In the genomic region with DNA sequence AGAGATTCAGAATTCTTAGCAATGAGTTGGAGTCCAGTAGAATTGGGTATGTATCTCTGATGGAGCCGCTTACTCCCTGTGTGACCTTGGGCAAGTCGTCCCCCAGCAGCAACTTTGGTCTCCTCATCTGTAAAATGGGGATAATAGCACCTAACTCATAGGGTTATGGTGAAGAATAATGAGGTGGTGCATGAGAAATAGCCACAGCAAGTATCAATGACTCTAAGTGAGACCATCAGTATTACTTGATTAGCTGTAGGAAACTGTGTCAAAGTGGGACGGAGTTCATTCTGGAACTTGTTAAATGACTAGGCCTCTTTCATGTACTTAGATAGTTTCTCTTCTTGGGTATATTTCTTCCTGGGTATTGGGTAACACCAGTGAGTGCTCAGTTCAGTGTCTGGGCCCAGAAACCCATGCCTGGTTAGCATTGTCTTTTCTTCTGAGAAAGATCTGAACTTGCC, we compare ENCODE assay signal across 12 cellular contexts. TPM values are rescaled to one million over a fixed set of nuclear protein-coding genes. Genes with fewer than 3 reads are reported as not detected.
DNase-seq lines count a peak whose midpoint lies in the region; ATAC-seq and TF ChIP-seq lines count a peak whose summit lies in the region.
"Had no signal": no experiment of that assay in that cellular context is flagged by ENCODE, and none has a peak within 500 bp of the region (broad histone marks: within the 10 kb centered on the region; RNA-seq: fewer than 3 reads in every experiment).

No MANE protein-coding gene starts in this region.

- peaks cover 66% of the 10 kb centered on the region for H3K4me1 Mint-ChIP-seq in activated naive CD8-positive, alpha-beta T cell treated with anti-CD3 and anti-CD28 coated beads, Interleukin-2, amount 10 ng/mL, durations not matched to agents 7 days and 5 days

- ATAC-seq in GM18517 (IDR thresholded peaks at IDR 0.05; ENCODE audit: unreplicated experiment) (peak; percentile 68), GM21447 (IDR thresholded peaks at IDR 0.05; ENCODE audit: unreplicated experiment) (peak; percentile 71), HG03439 (IDR thresholded peaks at IDR 0.05; ENCODE audit: unreplicated experiment) (peak; percentile 73), psoas muscle (no peak)
- ATAC-seq in activated naive CD8-positive, alpha-beta T cell treated with anti-CD3 and anti-CD28 coated beads, Interleukin-2, amount 10 ng/mL, durations not matched to agents 7 days and 5 days (ENCODE audit: low read depth): peak; percentile 89

- DNase-seq in activated naive CD8-positive, alpha-beta T cell treated with anti-CD3 and anti-CD28 coated beads, Interleukin-2, amount 10 ng/mL, durations not matched to agents 7 days and 5 days: no peak
- no peak for DNase-seq in psoas muscle
- no peak for DNase-seq in cortex of kidney (lab: John Stamatoyannopoulos, UW)
- no peak for DNase-seq in posterior cingulate gyrus
- no peak for DNase-seq in foreskin melanocyte
- DNase-seq: hypothalamus, SJCRH30, stomach had no signal

- no peaks in the 10 kb centered on the region for H3K4me1 ChIP-seq in psoas muscle
- H3K4me1 ChIP-seq: parathyroid adenoma, SJCRH30 had no signal

- POLR2A ChIA-PET in activated naive CD8-positive, alpha-beta T cell treated with anti-CD3 and anti-CD28 coated beads, Interleukin-2, amount 10 ng/mL, durations not matched to agents 7 days and 5 days (lab: Charles Lee): interaction anchor here (0.6 to 1.3 kb wide), 3 partner anchors 17 to 86 kb away, joined by 3 to 7 read pairs (median 3); no protein-coding TSS in a partner anchor

- H3K36me3 ChIP-seq in psoas muscle (ENCODE audit: insufficient read depth in 1 of 2, low read depth in 1 of 2): no peaks in the 10 kb centered on the region
- H3K36me3 ChIP-seq: SJCRH30, stomach had no signal

- WGBS in psoas muscle, 3 donors: 85 to 90% (median 90%) methylated on average over 3 of the region's 3 CpGs

- no peaks in the 10 kb centered on the region for H3K27me3 Mint-ChIP-seq in activated naive CD8-positive, alpha-beta T cell treated with anti-CD3 and anti-CD28 coated beads, Interleukin-2, amount 10 ng/mL, durations not matched to agents 7 days and 5 days

- no peaks in the 10 kb centered on the region for H3K9me3 ChIP-seq in psoas muscle
- H3K9me3 ChIP-seq: SJCRH30, stomach had no signal

- intact Hi-C loops in psoas muscle (cut with DNase I) (no loop called here), posterior cingulate gyrus (cut with DNase I) (no loop called here)

- H3K27me3 ChIP-seq in psoas muscle (ENCODE audit: insufficient read depth in 3 of 3, low read length in 2 of 3): peaks cover 0 to 11% (median under 1%) of the 10 kb centered on the region in 3 donors
- H3K27me3 ChIP-seq: SJCRH30 had no signal

- H3K4me3 ChIP-seq in psoas muscle: no peak overlapping the region
- H3K4me3 ChIP-seq: SJCRH30, stomach had no signal

- peak overlapping the region; percentile 81 for H3K27ac Mint-ChIP-seq in activated naive CD8-positive, alpha-beta T cell treated with anti-CD3 and anti-CD28 coated beads, Interleukin-2, amount 10 ng/mL, durations not matched to agents 7 days and 5 days

- peaks cover 50% of the 10 kb centered on the region for H3K36me3 Mint-ChIP-seq in activated naive CD8-positive, alpha-beta T cell treated with anti-CD3 and anti-CD28 coated beads, Interleukin-2, amount 10 ng/mL, durations not matched to agents 7 days and 5 days

- no peak for TF ChIP-seq CTCF in psoas muscle (IDR thresholded peaks at IDR 0.05)

- no peak overlapping the region for H3K27ac ChIP-seq in psoas muscle
- H3K27ac ChIP-seq: parathyroid adenoma, SJCRH30, stomach had no signal

- H3K4me3 Mint-ChIP-seq in activated naive CD8-positive, alpha-beta T cell treated with anti-CD3 and anti-CD28 coated beads, Interleukin-2, amount 10 ng/mL, durations not matched to agents 7 days and 5 days: peak overlapping the region; percentile 51

- H3K9me3 Mint-ChIP-seq in activated naive CD8-positive, alpha-beta T cell treated with anti-CD3 and anti-CD28 coated beads, Interleukin-2, amount 10 ng/mL, durations not matched to agents 7 days and 5 days: no peaks in the 10 kb centered on the region

RNA-seq across cellular contexts. Expression of a gene that starts 6.4 kb away (rescaled TPM):
- 100 to 1,000 TPM; 120 to 123 TPM for total RNA-seq in activated naive CD8-positive, alpha-beta T cell treated with anti-CD3 and anti-CD28 coated beads, Interleukin-2, amount 10 ng/mL, durations not matched to agents 7 days and 5 days
- 1 to 10 TPM in 3 of 4 donors, under 1 TPM in 1; 0.83 to 1.5 (median 1.2) TPM for total RNA-seq in psoas muscle
- under 1 TPM; 0.13 to 0.23 (median 0.14) TPM for polyA plus RNA-seq in psoas muscle
- total RNA-seq: SJCRH30 had no signal

Comparison
In these comparisons a context has a peak if more than half of its experiments do, and no peak if none do; other contexts are left out.
1. ATAC-seq: peak in GM18517 (single experiment), GM21447 (single experiment), HG03439 (single experiment) and activated naive CD8-positive, alpha-beta T cell treated with anti-CD3 and anti-CD28 coated beads, Interleukin-2, amount 10 ng/mL, durations not matched to agents 7 days and 5 days (single experiment); none in psoas muscle (0 of 4).
2. RNA of a gene that starts 6.4 kb away (total RNA-seq): 120 to 123 TPM in activated naive CD8-positive, alpha-beta T cell treated with anti-CD3 and anti-CD28 coated beads, Interleukin-2, amount 10 ng/mL, durations not matched to agents 7 days and 5 days; 0.83 to 1.5 TPM in psoas muscle; every median in the first group is over 10 times any median in the second.